In genomic region chr7:97118306-97118917, GRCh38 we compare ENCODE assay signal across 9 cellular contexts. TPM values are rescaled to one million over a fixed set of nuclear protein-coding genes. Genes with fewer than 3 reads are reported as not detected.
DNase-seq lines count a peak whose midpoint lies in the region; ATAC-seq and TF ChIP-seq lines count a peak whose summit lies in the region.
"Had no signal": no experiment of that assay in that cellular context is flagged by ENCODE, and none has a peak within 500 bp of the region (broad histone marks: within the 10 kb centered on the region; RNA-seq: fewer than 3 reads in every experiment).

No MANE protein-coding gene starts in this region.

- no peak for TF ChIP-seq CTCF in cardiac fibroblast (IDR thresholded peaks at IDR 0.05; ENCODE audit: low read depth, low read length)

- H3K4me3 Mint-ChIP-seq in naive B cell: peak overlapping the region; percentile 93 to 98 (median 97)

- peak overlapping the region in 5 of 6 donors; percentile 60 to 97 (median 96) for H3K27ac Mint-ChIP-seq in naive B cell

- H4K20me1 ChIP-seq in BLaER1 treated with 17β-estradiol and CSF1 and Interleukin-3, amounts not matched to agents 10 nM and 100 nM: no peaks in the 10 kb centered on the region

- peak overlapping the region; percentile 36 to 93 (median 85); a peak in 21 of 22 replicates for H3K27ac ChIP-seq in BLaER1 treated with 17β-estradiol and CSF1 and Interleukin-3, amounts not matched to agents 10 nM and 100 nM
- H3K27ac ChIP-seq in KOPT-K1 (ENCODE audit: low read depth, low read length, poor library complexity, severe bottlenecking): peak overlapping the region; percentile 88

- DNase-seq in cardiac fibroblast (ENCODE audit: low read depth in 2 of 2) (peak; percentile 14 to 31), naive B cell (no peak), SHP77 treated with DMSO at 0.1 percent for 48 hours (lab: John Stamatoyannopoulos, UW) (no peak)

- ATAC-seq in naive B cell (ENCODE audit: low read depth in 2 of 2) (no peak), GM21825 (IDR thresholded peaks at IDR 0.05; ENCODE audit: unreplicated experiment) (no peak), HG03342 (IDR thresholded peaks at IDR 0.05; ENCODE audit: unreplicated experiment) (no peak), GM21528 (IDR thresholded peaks at IDR 0.05; ENCODE audit: low FRiP score, unreplicated experiment) (no peak)

- peak overlapping the region; percentile 58 to 73 (median 66) for H3K4me3 ChIP-seq in BLaER1 treated with 17β-estradiol and CSF1 and Interleukin-3, amounts not matched to agents 10 nM and 100 nM
- peak overlapping the region; percentile 73 to 89 for H3K4me3 ChIP-seq in cardiac fibroblast (replicated peaks in 1 of 2; ENCODE audit: low read depth in 2 of 2, low read length in 2 of 2)

- peak overlapping the region; percentile 67 to 87 (median 82); a peak in 21 of 22 replicates for H3K9ac ChIP-seq in BLaER1 treated with 17β-estradiol and CSF1 and Interleukin-3, amounts not matched to agents 10 nM and 100 nM

- peaks cover 39 to 56% (median 56%) of the 10 kb centered on the region in 3 donors for H3K4me1 Mint-ChIP-seq in naive B cell

- H3K36me3 Mint-ChIP-seq in naive B cell: peaks cover 0 to 5% of the 10 kb centered on the region in 2 donors

- H3K27me3 ChIP-seq in BLaER1 treated with 17β-estradiol and CSF1 and Interleukin-3, amounts not matched to agents 10 nM and 100 nM: peaks cover 0 to 9% (median 6%) of the 10 kb centered on the region in 11 experiments; a peak in 7 of 22 replicates

- H3K36me3 ChIP-seq in BLaER1 treated with 17β-estradiol and CSF1 and Interleukin-3, amounts not matched to agents 10 nM and 100 nM: no peaks in the 10 kb centered on the region
- H3K36me3 ChIP-seq in KOPT-K1 (ENCODE audit: insufficient read depth, low read length): no peaks in the 10 kb centered on the region

- peak overlapping the region; percentile 46 to 79 (median 64) for H3K4me2 ChIP-seq in BLaER1 treated with 17β-estradiol and CSF1 and Interleukin-3, amounts not matched to agents 10 nM and 100 nM

- peaks cover 18 to 38% (median 27%) of the 10 kb centered on the region in 11 experiments for H3K9me3 ChIP-seq in BLaER1 treated with 17β-estradiol and CSF1 and Interleukin-3, amounts not matched to agents 10 nM and 100 nM (replicated peaks in 1 of 11)
- H3K9me3 ChIP-seq in KOPT-K1 (ENCODE audit: insufficient read depth, low read length, poor library complexity, severe bottlenecking): peaks cover 16% of the 10 kb centered on the region
- H3K9me3 ChIP-seq: mucosa of descending colon had no signal

- H3K27me3 Mint-ChIP-seq in naive B cell: no peaks in the 10 kb centered on the region

- H3K9me3 Mint-ChIP-seq in naive B cell: peaks cover 0 to 15% (median 5%) of the 10 kb centered on the region in 7 donors

- H3K4me1 ChIP-seq in BLaER1 treated with 17β-estradiol and CSF1 and Interleukin-3, amounts not matched to agents 10 nM and 100 nM: peaks cover 21 to 33% (median 30%) of the 10 kb centered on the region in 10 experiments

RNA-seq across cellular contexts. Expression of gene SDHAF3, which starts 0.9 kb away (rescaled TPM):
- 10 to 100 TPM; 28.4 to 58.4 (median 45.1) TPM for polyA plus RNA-seq in naive B cell (ENCODE audit: low read depth in 6 of 6)

Comparison
In these comparisons a context has a peak if more than half of its experiments do, and no peak if none do; other contexts are left out.
1. DNase-seq: peak in cardiac fibroblast (2 of 2); none in naive B cell (single experiment) and SHP77 treated with DMSO at 0.1 percent for 48 hours (single experiment).